8 cellular contexts compared by ENCODE assay signal in the genomic region with DNA sequence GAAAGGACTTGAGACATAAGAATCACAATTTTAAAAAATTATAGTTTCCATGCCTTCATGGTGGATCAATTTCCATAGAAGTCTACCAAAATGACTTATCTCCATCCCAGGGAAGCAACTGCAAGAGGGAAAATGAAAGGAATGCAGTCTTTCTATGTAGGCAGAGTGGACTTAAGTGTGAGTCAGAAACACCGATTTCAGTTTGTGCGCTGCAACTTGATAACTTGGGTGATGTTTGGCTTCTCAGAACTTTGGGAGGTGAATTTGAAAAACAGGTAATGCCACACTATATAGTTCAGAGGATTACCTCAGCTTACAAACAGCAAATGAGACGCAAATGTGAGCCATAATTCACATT. TPM values are rescaled to one million over a fixed set of nuclear protein-coding genes. Genes with fewer than 3 reads are reported as not detected.
DNase-seq lines count a peak whose midpoint lies in the region; ATAC-seq and TF ChIP-seq lines count a peak whose summit lies in the region.

No MANE protein-coding gene starts in this region.

- H3K79me2 ChIP-seq in DOHH2 (ENCODE audit: control insufficient read depth, low read length) (peaks cover 36% of the 10 kb centered on the region), parathyroid adenoma (no peaks in the 10 kb centered on the region)

- H3K36me3 ChIP-seq in DOHH2 (ENCODE audit: control insufficient read depth, low read length): no peaks in the 10 kb centered on the region
- peaks cover 2% of the 10 kb centered on the region; the same call in 1 of the 2 replicates for H3K36me3 ChIP-seq in Panc1 (ENCODE audit: control insufficient read depth, insufficient read depth, low read length)
- no peaks in the 10 kb centered on the region for H3K36me3 ChIP-seq in esophagus (ENCODE audit: control insufficient read depth in 2 of 2, insufficient read depth in 2 of 2, low read length in 1 of 2)
- H3K36me3 ChIP-seq in parathyroid adenoma (ENCODE audit: control insufficient read depth, insufficient read depth, low read length): no peaks in the 10 kb centered on the region

- 48 to 55% methylated on average over 3 of the region's 3 CpGs for WGBS in esophagus, 2 donors

- H3K27me3 ChIP-seq in DOHH2 (ENCODE audit: control insufficient read depth, low read length) (no peaks in the 10 kb centered on the region), Panc1 (ENCODE audit: control insufficient read depth, insufficient read depth, low read length) (no peaks in the 10 kb centered on the region; the same call in 1 of the 2 replicates), esophagus (ENCODE audit: control insufficient read depth in 1 of 2, insufficient read depth in 2 of 2, low read length in 2 of 2) (no peaks in the 10 kb centered on the region), parathyroid adenoma (ENCODE audit: control insufficient read depth, insufficient read depth, low read length) (no peaks in the 10 kb centered on the region)

- H2AFZ ChIP-seq in parathyroid adenoma: peak overlapping the region; percentile 95

- H3K4me3 ChIP-seq in DOHH2 (ENCODE audit: low read length) (peak overlapping the region; percentile 88), Panc1 (ENCODE audit: low read depth in 2 of 2, low read length in 2 of 2) (peak overlapping the region; percentile 71 to 87), esophagus (ENCODE audit: low read depth in 1 of 2, low read length in 2 of 2) (peak overlapping the region; percentile 94 to 97), parathyroid adenoma (ENCODE audit: low read depth, low read length) (peak overlapping the region; percentile 76)

- no peaks in the 10 kb centered on the region for H3F3A ChIP-seq in DOHH2 (ENCODE audit: control insufficient read depth, insufficient read depth)

- TSS peak; percentile 99 for BruUV-seq in Panc1 (replicated peaks; lab: Mats Ljungman, UMichigan)

- H3K4me2 ChIP-seq in DOHH2 (ENCODE audit: low read length) (peak overlapping the region; percentile 77), parathyroid adenoma (ENCODE audit: low read length) (peak overlapping the region; percentile 88)

- intact Hi-C loops in Panc1 (cut with micrococcal nuclease; ENCODE audit: unreplicated experiment): loop anchor here (5.0 kb wide), 1 partner anchor 89 kb away; the partner anchor contains the start of gene CEP120

- ATAC-seq in Panc1: no peak

- H3K27ac ChIP-seq in DOHH2 (ENCODE audit: low read depth, low read length) (no peak overlapping the region), Panc1 (ENCODE audit: low read length) (peak overlapping the region; percentile 95), esophagus (ENCODE audit: low read depth in 2 of 2, low read length in 1 of 2) (peak overlapping the region; percentile 91 to 98), parathyroid adenoma (peak overlapping the region; percentile 87)

- DNase-seq in Panc1 (ENCODE audit: low read depth, low spot score): no peak
- no peak for DNase-seq in DMS 273 (lab: John Stamatoyannopoulos, UW; ENCODE audit: unreplicated experiment)
- DNase-seq in globus pallidus (ENCODE audit: low spot score): no peak
- no peak for DNase-seq in NCI-H345 (lab: John Stamatoyannopoulos, UW)
- no peak for DNase-seq in SHP77 treated with DMSO at 0.1 percent for 48 hours (lab: John Stamatoyannopoulos, UW)

- POLR2A ChIA-PET in Panc1 (lab: Charles Lee): no interaction called here

- no peaks in the 10 kb centered on the region for H4K20me1 ChIP-seq in DOHH2 (ENCODE audit: control insufficient read depth, insufficient read depth, low read depth, low read length)

- H3K4me1 ChIP-seq in DOHH2 (ENCODE audit: control insufficient read depth, low read length) (peaks cover 22% of the 10 kb centered on the region), Panc1 (ENCODE audit: control insufficient read depth, insufficient read depth, low read length) (peaks cover 24% of the 10 kb centered on the region), esophagus (ENCODE audit: control insufficient read depth in 2 of 2, insufficient read depth in 2 of 2, low read length in 1 of 2) (peaks cover 0 to 3% of the 10 kb centered on the region in 2 donors), parathyroid adenoma (no peaks in the 10 kb centered on the region)

- no peaks in the 10 kb centered on the region for H3K9me2 ChIP-seq in DOHH2 (replicated peaks; ENCODE audit: control insufficient read depth, low read length)

- no peaks in the 10 kb centered on the region for H3K9me3 ChIP-seq in DOHH2 (ENCODE audit: control insufficient read depth, insufficient read depth, low read length)
- no peaks in the 10 kb centered on the region for H3K9me3 ChIP-seq in Panc1 (ENCODE audit: control insufficient read depth, insufficient read depth, low read depth, low read length)
- no peaks in the 10 kb centered on the region for H3K9me3 ChIP-seq in esophagus (ENCODE audit: control insufficient read depth in 2 of 2, insufficient read depth in 1 of 2, low read depth in 1 of 2, low read length in 1 of 2)
- no peaks in the 10 kb centered on the region for H3K9me3 ChIP-seq in parathyroid adenoma (ENCODE audit: control insufficient read depth, low read length)

- in situ Hi-C loops in Panc1 (cut with HindIII; ENCODE audit: low pct_unique_long_range_greater_than_20kb, low sequenced_read_pairs): no loop called here

- H3K9ac ChIP-seq in parathyroid adenoma: no peak overlapping the region

- TF ChIP-seq CTCF in DOHH2 (IDR thresholded peaks at IDR 0.05; ENCODE audit: low read depth, low read length, poor library complexity, severe bottlenecking) (no peak), Panc1 (IDR thresholded peaks at IDR 0.05) (no peak), parathyroid adenoma (IDR thresholded peaks at IDR 0.05) (no peak)

- CTCF ChIA-PET in Panc1 (lab: Charles Lee): no interaction called here

RNA-seq across cellular contexts. Expression of gene CSNK1G3, which starts 0.7 kb away (rescaled TPM):
- total RNA-seq in Panc1 (2021; ENCODE audit: unreplicated experiment): 40.8 TPM
- polyA plus RNA-seq in Panc1 (2012; ENCODE audit: insufficient read length): 35.8 TPM
- 1 to 10 TPM; 6.4 to 7.9 TPM for polyA plus RNA-seq in esophagus
